23 cellular contexts compared by ENCODE assay signal in genomic region chr4:3121110-3121509, GRCh38. TPM values are rescaled to one million over a fixed set of nuclear protein-coding genes. Genes with fewer than 3 reads are reported as not detected.
"Had no signal": no experiment of that assay in that cellular context is flagged by ENCODE, and none has a peak within 500 bp of the region (broad histone marks: within the 10 kb centered on the region; RNA-seq: fewer than 3 reads in every experiment).

No MANE protein-coding gene starts in this region.

- H3K4me3 Mint-ChIP-seq: T-cell had no signal

- H3K9me3 ChIP-seq: ascending aorta, esophagus squamous epithelium had no signal

- DNase-seq: activated CD4-positive, alpha-beta T cell treated with anti-CD3 and anti-CD28 coated beads, Interleukin-2, amount 50 U/mL, for 1 hour; activated CD4-positive, CD25-positive, alpha-beta regulatory T cell treated with anti-CD3 and anti-CD28 coated beads, Interleukin-2, amount 50 U/mL, for 72 hours; activated CD8-positive, alpha-beta memory T cell treated with anti-CD3 and anti-CD28 coated beads, Interleukin-2, amount 50 U/mL, for 48 hours; activated effector memory CD4-positive, alpha-beta T cell treated with Interleukin-2 at 50 U/mL for 16 hours; activated naive CD4-positive, alpha-beta T cell treated with anti-CD3 and anti-CD28 coated beads, Interleukin-2, amount 50 U/mL, for 16 hours; activated T-cell treated with anti-CD3 and anti-CD28 coated beads, Interleukin-2, amount 50 U/mL, for 48 hours; cerebellar nuclear complex; effector CD4-positive, alpha-beta T cell; esophagus squamous epithelium; hippocampal formation; left cardiac atrium; midbrain; occipital lobe; posterior cingulate gyrus; stimulated activated CD4-positive, alpha-beta T cell treated with anti-CD3 and anti-CD28 coated beads, Interleukin-2, amount 100 ng/mL, for 24 hours; stimulated activated naive CD8-positive, alpha-beta T cell treated with anti-CD3 and anti-CD28 coated beads, Interleukin-15, Interleukin-2, amounts not matched to agents 100 U/mL and 50 U/mL, for 24 hours; T-cell; trophoblast cell had no signal

- H3K9me3 Mint-ChIP-seq: T-cell had no signal

- ATAC-seq: left cardiac atrium; stimulated activated naive CD8-positive, alpha-beta T cell treated with anti-CD3 and anti-CD28 coated beads, Interleukin-15, Interleukin-2, amounts not matched to agents 100 U/mL and 50 U/mL, for 24 hours; T-cell had no signal

- H3K4me3 ChIP-seq: ascending aorta, esophagus squamous epithelium had no signal

- H3K4me1 ChIP-seq: ascending aorta had no signal

- H3K27me3 ChIP-seq: ascending aorta, esophagus squamous epithelium had no signal

- H3K27me3 Mint-ChIP-seq: T-cell had no signal

RNA-seq across cellular contexts. Expression of gene HTT-AS, which starts 46.8 kb away (rescaled TPM):
- total RNA-seq: ascending aorta, esophagus squamous epithelium, glomerular endothelial cell, left cardiac atrium, lung microvascular endothelial cell, myocyte, occipital lobe, T-cell, temporal lobe had no signal
